8 cellular contexts compared by ENCODE assay signal in the genomic region with DNA sequence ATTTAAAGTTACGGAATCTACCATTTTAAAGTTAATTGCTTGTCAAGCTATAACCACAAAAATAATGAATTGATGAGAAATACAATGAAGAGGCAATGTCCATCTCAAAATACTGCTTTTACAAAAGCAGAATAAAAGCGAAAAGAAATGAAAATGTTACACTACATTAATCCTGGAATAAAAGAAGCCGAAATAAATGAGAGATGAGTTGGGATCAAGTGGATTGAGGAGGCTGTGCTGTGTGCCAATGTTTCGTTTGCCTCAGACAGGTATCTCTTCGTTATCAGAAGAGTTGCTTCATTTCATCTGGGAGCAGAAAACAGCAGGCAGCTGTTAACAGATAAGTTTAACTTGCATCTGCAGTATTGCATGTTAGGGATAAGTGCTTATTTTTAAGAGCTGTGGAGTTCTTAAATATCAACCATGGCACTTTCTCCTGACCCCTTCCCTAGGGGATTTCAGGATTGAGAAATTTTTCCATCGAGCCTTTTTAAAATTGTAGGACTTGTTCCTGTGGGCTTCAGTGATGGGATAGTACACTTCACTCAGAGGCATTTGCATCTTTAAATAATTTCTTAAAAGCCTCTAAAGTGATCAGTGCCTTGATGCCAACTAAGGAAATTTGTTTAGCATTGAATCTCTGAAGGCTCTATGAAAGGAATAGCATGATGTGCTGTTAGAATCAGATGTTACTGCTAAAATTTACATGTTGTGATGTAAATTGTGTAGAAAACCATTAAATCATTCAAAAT. TPM values are rescaled to one million over a fixed set of nuclear protein-coding genes. Genes with fewer than 3 reads are reported as not detected.
DNase-seq lines count a peak whose midpoint lies in the region; ATAC-seq and TF ChIP-seq lines count a peak whose summit lies in the region.

No MANE protein-coding gene starts in this region.

- H3K4me3 ChIP-seq in fibroblast of villous mesenchyme (ENCODE audit: low read depth, low read length), result peak overlapping the region; percentile 96
- H3K4me3 ChIP-seq in skeletal muscle cell (ENCODE audit: low read depth, low read length), result peak overlapping the region; percentile 82

- DNase-seq in fibroblast of villous mesenchyme (ENCODE audit: low read depth) (peak; percentile 67), skeletal muscle cell (ENCODE audit: low read depth) (no peak), islet precursor cell (no peak), NCI-H146 (lab: John Stamatoyannopoulos, UW) (no peak)
- DNase-seq in stimulated activated naive CD8-positive, alpha-beta T cell treated with anti-CD3 and anti-CD28 coated beads, Interleukin-15, Interleukin-2, amounts not matched to agents 100 U/mL and 50 U/mL, for 24 hours, result no peak

- ATAC-seq in HG03378 (IDR thresholded peaks at IDR 0.05; ENCODE audit: unreplicated experiment), result no peak
- ATAC-seq in stimulated activated naive CD8-positive, alpha-beta T cell treated with anti-CD3 and anti-CD28 coated beads, Interleukin-15, Interleukin-2, amounts not matched to agents 100 U/mL and 50 U/mL, for 24 hours, result no peak

- no peak for TF ChIP-seq CTCF in fibroblast of villous mesenchyme (IDR thresholded peaks at IDR 0.05; ENCODE audit: insufficient read depth, low read depth, low read length)

- peak; percentile 68 for TF ChIP-seq POLR2A in GM19193 (IDR thresholded peaks at IDR 0.05; ENCODE audit: extremely low read depth, insufficient read depth, insufficient read length)

TF ChIP-seq in PFSK-1, 5 proteins besides CTCF, POLR2A, EP300 and RAD21:
- TF ChIP-seq REST (IDR thresholded peaks at IDR 0.05; ENCODE audit: insufficient read depth in 1 of 2, low read depth in 2 of 2, low read length in 2 of 2), result no peak
- TF ChIP-seq TAF1 (IDR thresholded peaks at IDR 0.05; ENCODE audit: borderline replicate concordance, insufficient read depth, low read length), result no peak; the same call in 1 of the 2 replicates
- peak; percentile 62; the same call in 1 of the 2 replicates for TF ChIP-seq POLR2AphosphoS5 (IDR thresholded peaks at IDR 0.05; ENCODE audit: low read depth, low read length)
- no peak for TF ChIP-seq FOXP2 (optimal IDR thresholded peaks at IDR 0.05; ENCODE audit: borderline replicate concordance, extremely low read depth, extremely low read length, insufficient read depth)
- no peak for TF ChIP-seq SIN3A (IDR thresholded peaks at IDR 0.05; ENCODE audit: borderline replicate concordance, insufficient read depth, low read length)

RNA-seq across cellular contexts. Expression of gene MALAT1, which starts 4.2 kb away (rescaled TPM):
- 336 TPM for polyA plus RNA-seq in PFSK-1 (2012; ENCODE audit: insufficient read length, low read depth)
- 12,351 and 16,563 TPM in 2 replicates for total RNA-seq in fibroblast of villous mesenchyme

RNA-seq across cellular contexts. Expression of gene SCYL1, which starts 21.9 kb away (rescaled TPM):
- polyA plus RNA-seq in PFSK-1 (2012; ENCODE audit: insufficient read length, low read depth), result 192 TPM
- total RNA-seq in fibroblast of villous mesenchyme, result 125 and 135 TPM in 2 replicates

RNA-seq across cellular contexts. Expression of gene LTBP3, which starts 55.1 kb away (rescaled TPM):
- 121 TPM for polyA plus RNA-seq in PFSK-1 (2012; ENCODE audit: insufficient read length, low read depth)
- 23.7 and 24.2 TPM in 2 replicates for total RNA-seq in fibroblast of villous mesenchyme
